In genomic region chr17:65670667-65671371, GRCh38 we compare ENCODE assay signal across 20 cellular contexts.
"Had no signal": no experiment of that assay in that cellular context is flagged by ENCODE, and none has a peak within 500 bp of the region (broad histone marks: within the 10 kb centered on the region; RNA-seq: fewer than 3 reads in every experiment).

No MANE protein-coding gene starts in this region.

- H3K9me3 ChIP-seq: esophagus squamous epithelium, left ventricle myocardium inferior, mucosa of descending colon, tibial artery, uterus had no signal

- H3K4me3 ChIP-seq: coronary artery, esophagus squamous epithelium, hepatocyte, left ventricle myocardium inferior, mucosa of descending colon, right atrium auricular region, tibial artery, uterus had no signal

- H3K4me2 ChIP-seq: hepatocyte had no signal

- H3K36me3 ChIP-seq: esophagus squamous epithelium, left ventricle myocardium inferior, right atrium auricular region, tibial artery, uterus had no signal

- H3K27me3 ChIP-seq: esophagus squamous epithelium, hepatocyte, right atrium auricular region, tibial artery, uterus had no signal

- H3K79me2 ChIP-seq: hepatocyte had no signal

- H3K4me1 ChIP-seq: esophagus squamous epithelium, left ventricle myocardium inferior, right atrium auricular region, tibial artery, uterus had no signal

- H3K27ac ChIP-seq: coronary artery, esophagus squamous epithelium, hepatocyte, left ventricle myocardium inferior, right atrium auricular region, tibial artery, uterus had no signal

- DNase-seq: activated CD4-positive, alpha-beta T cell treated with anti-CD3 and anti-CD28 coated beads, Interleukin-2, amount 10 ng/mL, durations not matched to agents 24 days and 14 days; activated CD4-positive, CD25-positive, alpha-beta regulatory T cell; activated CD8-positive, alpha-beta memory T cell treated with anti-CD3 and anti-CD28 coated beads, Interleukin-2, amount 50 U/mL, for 4 hours; activated CD8-positive, alpha-beta T cell treated with anti-CD3 and anti-CD28 coated beads, Interleukin-2, amount 10 ng/mL, durations not matched to agents 7 days and 5 days; activated gamma-delta T cell; activated T-cell treated with anti-CD3 and anti-CD28 coated beads, Interleukin-2, amount 50 U/mL, for 48 hours; amniotic stem cell; effector CD4-positive, alpha-beta T cell; esophagus squamous epithelium; left ventricle myocardium inferior; mucosa of descending colon; nucleus accumbens; small intestine; stimulated activated CD4-positive, alpha-beta T cell treated with anti-CD3 and anti-CD28 coated beads, Interleukin-4, amount 100 ng/mL, for 24 hours; stimulated activated naive CD4-positive, alpha-beta T cell; tibial artery; uterus had no signal
